Comparison of ENCODE assay signal across 1 cellular context in genomic region chr20:64110411-64111068, GRCh38.
TF ChIP-seq lines count a peak whose summit lies in the region.

No MANE protein-coding gene starts in this region.

TF ChIP-seq in HepG2, 621 proteins besides CTCF, POLR2A, EP300 and RAD21 (continued from another document):
- TF ChIP-seq ZHX2 (IDR thresholded peaks at IDR 0.05; ENCODE audit: low read depth) (no peak), ZHX2 (CRISPR knock-in tag; IDR thresholded peaks at IDR 0.05; ENCODE audit: borderline replicate concordance) (no peak)
